Comparison of ENCODE assay signal across 9 cellular contexts in the genomic region with DNA sequence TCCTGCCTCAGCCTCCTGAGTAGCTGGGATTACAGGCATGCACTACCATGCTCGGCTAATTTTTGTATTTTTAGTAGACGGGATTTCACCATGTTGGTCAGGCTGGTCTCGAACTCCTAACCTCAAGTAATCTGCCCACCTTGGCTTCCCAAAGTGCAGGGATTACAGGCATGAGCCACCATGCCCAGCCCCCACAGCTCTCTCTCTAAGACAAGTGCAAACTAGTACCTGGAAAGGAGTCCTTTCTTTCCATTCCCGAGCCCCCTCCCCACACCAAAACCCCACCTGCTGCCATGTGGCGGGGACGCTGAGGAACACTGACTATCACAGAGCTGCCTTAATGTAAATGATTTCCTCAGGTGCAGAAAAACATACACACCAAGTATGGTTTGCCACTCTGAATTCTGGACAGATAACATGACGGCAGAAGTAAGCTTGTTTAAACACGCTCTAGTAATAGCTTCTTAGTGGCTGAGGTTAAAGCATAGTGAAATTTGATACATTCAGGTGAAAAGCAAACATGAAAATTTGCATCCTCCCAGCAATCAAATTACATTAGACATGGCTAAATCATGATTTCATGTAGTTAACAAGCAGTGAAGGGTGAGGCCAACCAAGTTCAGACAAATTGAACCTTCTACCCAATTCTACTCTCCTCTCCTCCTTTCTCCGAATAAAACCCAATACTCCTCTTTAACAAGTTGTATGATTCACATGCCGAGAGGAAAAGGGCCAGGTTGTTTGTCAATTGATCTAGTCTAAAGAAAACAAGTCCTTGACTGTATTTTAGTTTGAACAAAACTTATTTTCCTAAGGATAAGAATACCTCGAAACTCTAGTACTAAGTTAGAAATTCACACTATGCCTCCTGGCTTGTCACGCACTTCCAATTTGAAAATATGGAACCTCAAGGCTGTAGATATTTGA. TPM values are rescaled to one million over a fixed set of nuclear protein-coding genes. Genes with fewer than 3 reads are reported as not detected.
DNase-seq lines count a peak whose midpoint lies in the region; ATAC-seq and TF ChIP-seq lines count a peak whose summit lies in the region.
"Had no signal": no experiment of that assay in that cellular context is flagged by ENCODE, and none has a peak within 500 bp of the region (broad histone marks: within the 10 kb centered on the region; RNA-seq: fewer than 3 reads in every experiment).

No MANE protein-coding gene starts in this region.

- peaks cover 27 to 40% of the 10 kb centered on the region in 2 donors for H3K4me1 ChIP-seq in adrenal gland (replicated peaks in 1 of 2)
- peaks cover 0 to 10% (median 2%) of the 10 kb centered on the region in 4 donors for H3K4me1 ChIP-seq in liver (ENCODE audit: control insufficient read depth in 4 of 4, insufficient read depth in 4 of 4, low read length in 3 of 4)

- H3K27ac ChIP-seq in AG04450 (ENCODE audit: low read depth, low read length) = peak overlapping the region; percentile 96
- peak overlapping the region; percentile 55 to 94 (median 85) for H3K27ac ChIP-seq in adrenal gland
- peak overlapping the region; percentile 72 to 83 for H3K27ac ChIP-seq in liver (ENCODE audit: low read depth in 1 of 2, low read length in 2 of 2)
- no peak overlapping the region for H3K27ac ChIP-seq in CD4-positive, alpha-beta T cell (ENCODE audit: low read depth, low read length)

- no peak for TF ChIP-seq CTCF in AG04450 (IDR thresholded peaks at IDR 0.05; ENCODE audit: low read depth, low read length)
- no peak for TF ChIP-seq CTCF in adrenal gland (IDR thresholded peaks at IDR 0.05)
- no peak for TF ChIP-seq CTCF in liver (IDR thresholded peaks at IDR 0.05; ENCODE audit: low read depth, low read length, missing input control)
- TF ChIP-seq CTCF in CD4-positive, alpha-beta T cell (IDR thresholded peaks at IDR 0.05) = no peak

- H3K27me3 Mint-ChIP-seq in CD4-positive, alpha-beta T cell = no peaks in the 10 kb centered on the region
- H3K27me3 Mint-ChIP-seq in activated T-helper 1 cell treated with anti-CD3 and anti-CD28 coated beads, Interleukin-12 subunit alpha, Interleukin-12 subunit beta, Interleukin-2, Interleukin-4 antibody, amounts not matched to agents 30 ng/mL and 10 ng/mL and 1 ng/mL, durations not matched to agents 14 hours and 24 hours and 36 hours (ENCODE audit: insufficient read depth) = no peaks in the 10 kb centered on the region

- H3K4me1 Mint-ChIP-seq in CD4-positive, alpha-beta T cell (ENCODE audit: low read depth) = no peaks in the 10 kb centered on the region
- H3K4me1 Mint-ChIP-seq in activated T-helper 1 cell treated with anti-CD3 and anti-CD28 coated beads, Interleukin-12 subunit alpha, Interleukin-12 subunit beta, Interleukin-2, Interleukin-4 antibody, amounts not matched to agents 30 ng/mL and 10 ng/mL and 1 ng/mL, durations not matched to agents 14 hours and 24 hours and 36 hours (ENCODE audit: low read depth) = no peaks in the 10 kb centered on the region

- DNase-seq in AG04450 (ENCODE audit: low read depth, low spot score) (no peak), NCI-H1436 (lab: John Stamatoyannopoulos, UW) (peak; percentile 84), adrenal gland (no peak)
- no peak for DNase-seq in activated CD8-positive, alpha-beta memory T cell treated with anti-CD3 and anti-CD28 coated beads, Interleukin-2, amount 50 U/mL, for 48 hours
- DNase-seq in CD4-positive, alpha-beta T cell = no peak
- no peak for DNase-seq in activated CD4-positive, alpha-beta T cell treated with anti-CD3 and anti-CD28 coated beads, Interleukin-2, amount 50 U/mL, for 1 hour
- DNase-seq in activated T-helper 1 cell treated with anti-CD3 and anti-CD28 coated beads, Interleukin-12 subunit alpha, Interleukin-12 subunit beta, Interleukin-2, Interleukin-4 antibody, amounts not matched to agents 30 ng/mL and 10 ng/mL and 1 ng/mL, durations not matched to agents 14 hours and 24 hours and 36 hours (ENCODE audit: low spot score) = no peak
- DNase-seq: head of caudate nucleus had no signal

- CTCF ChIA-PET in AG04450 (lab: Charles Lee) = interaction anchor here (0.6 to 1.3 kb wide), 2 partner anchors 9 to 23 kb away, joined by 3 to 9 read pairs; no protein-coding TSS in a partner anchor
- CTCF ChIA-PET in CD4-positive, alpha-beta T cell (lab: Charles Lee) = no interaction called here

- POLR2A ChIA-PET in AG04450 (lab: Yijun Ruan, JAX) = interaction anchor here (0.7 kb wide), 2 partner anchors 8 to 457 kb away, joined by 3 to 6 read pairs; no protein-coding TSS in a partner anchor
- POLR2A ChIA-PET in CD4-positive, alpha-beta T cell (lab: Charles Lee) = no interaction called here

- H3K4me3 ChIP-seq in AG04450 (ENCODE audit: low read depth, low read length) (no peak overlapping the region), adrenal gland (no peak overlapping the region), liver (ENCODE audit: low read depth in 1 of 3, low read length in 3 of 3) (no peak overlapping the region)

- H3K4me3 Mint-ChIP-seq in CD4-positive, alpha-beta T cell = no peak overlapping the region
- no peak overlapping the region for H3K4me3 Mint-ChIP-seq in activated T-helper 1 cell treated with anti-CD3 and anti-CD28 coated beads, Interleukin-12 subunit alpha, Interleukin-12 subunit beta, Interleukin-2, Interleukin-4 antibody, amounts not matched to agents 30 ng/mL and 10 ng/mL and 1 ng/mL, durations not matched to agents 14 hours and 24 hours and 36 hours

- H3K36me3 Mint-ChIP-seq in CD4-positive, alpha-beta T cell (ENCODE audit: low read depth) = peaks cover 12% of the 10 kb centered on the region
- no peaks in the 10 kb centered on the region for H3K36me3 Mint-ChIP-seq in activated T-helper 1 cell treated with anti-CD3 and anti-CD28 coated beads, Interleukin-12 subunit alpha, Interleukin-12 subunit beta, Interleukin-2, Interleukin-4 antibody, amounts not matched to agents 30 ng/mL and 10 ng/mL and 1 ng/mL, durations not matched to agents 14 hours and 24 hours and 36 hours (ENCODE audit: low read depth)

- H3K9ac ChIP-seq in liver (ENCODE audit: low read depth in 1 of 2, low read length in 2 of 2) = no peak overlapping the region

- intact Hi-C loops in adrenal gland (cut with DNase I) = no loop called here
- intact Hi-C loops in CD4-positive, alpha-beta T cell (cut with DNase I, micrococcal nuclease) = no loop called here
- intact Hi-C loops in activated T-helper 1 cell treated with anti-CD3 and anti-CD28 coated beads, Interleukin-12 subunit alpha, Interleukin-12 subunit beta, Interleukin-2, Interleukin-4 antibody, amounts not matched to agents 30 ng/mL and 10 ng/mL and 1 ng/mL, durations not matched to agents 14 hours and 24 hours and 36 hours (cut with micrococcal nuclease) = no loop called here

- ATAC-seq in CD4-positive, alpha-beta T cell (ENCODE audit: poor library complexity) = no peak

- H3K27me3 ChIP-seq in AG04450 (ENCODE audit: control insufficient read depth, insufficient read depth, low read length) (no peaks in the 10 kb centered on the region), adrenal gland (no peaks in the 10 kb centered on the region), liver (ENCODE audit: control insufficient read depth in 4 of 4, insufficient read depth in 4 of 4, low read length in 3 of 4) (no peaks in the 10 kb centered on the region)
- H3K27me3 ChIP-seq in CD4-positive, alpha-beta T cell (ENCODE audit: control insufficient read depth, insufficient read depth, low read length) = no peaks in the 10 kb centered on the region

- no peak for TF ChIP-seq RAD21 in liver (IDR thresholded peaks at IDR 0.05)

- H3K9me3 Mint-ChIP-seq in CD4-positive, alpha-beta T cell = no peaks in the 10 kb centered on the region
- H3K9me3 Mint-ChIP-seq in activated T-helper 1 cell treated with anti-CD3 and anti-CD28 coated beads, Interleukin-12 subunit alpha, Interleukin-12 subunit beta, Interleukin-2, Interleukin-4 antibody, amounts not matched to agents 30 ng/mL and 10 ng/mL and 1 ng/mL, durations not matched to agents 14 hours and 24 hours and 36 hours = no peaks in the 10 kb centered on the region

- WGBS in adrenal gland, 4 donors = 78 to 80% (median 79%) methylated on average over 12 of the region's 12 CpGs
- 47% methylated on average over 12 of the region's 12 CpGs for WGBS in liver

- H3K36me3 ChIP-seq in adrenal gland (replicated peaks in 1 of 2) (peaks cover 0 to 7% of the 10 kb centered on the region in 2 donors), liver (ENCODE audit: control insufficient read depth in 4 of 4, insufficient read depth in 3 of 4, low read depth in 1 of 4, low read length in 3 of 4) (peaks cover 0 to 11% (median 2%) of the 10 kb centered on the region in 4 donors)

- H3K9me3 ChIP-seq in AG04450 (ENCODE audit: control insufficient read depth, insufficient read depth, low read length) = no peaks in the 10 kb centered on the region
- H3K9me3 ChIP-seq in adrenal gland (replicated peaks in 1 of 3) = no peaks in the 10 kb centered on the region
- no peaks in the 10 kb centered on the region for H3K9me3 ChIP-seq in liver (ENCODE audit: control insufficient read depth in 4 of 4, low read length in 3 of 4)
- H3K9me3 ChIP-seq in CD4-positive, alpha-beta T cell (ENCODE audit: control insufficient read depth, low read length) = no peaks in the 10 kb centered on the region

- no peak overlapping the region for H3K27ac Mint-ChIP-seq in CD4-positive, alpha-beta T cell
- no peak overlapping the region for H3K27ac Mint-ChIP-seq in activated T-helper 1 cell treated with anti-CD3 and anti-CD28 coated beads, Interleukin-12 subunit alpha, Interleukin-12 subunit beta, Interleukin-2, Interleukin-4 antibody, amounts not matched to agents 30 ng/mL and 10 ng/mL and 1 ng/mL, durations not matched to agents 14 hours and 24 hours and 36 hours

- no peak for TF ChIP-seq POLR2A in adrenal gland (IDR thresholded peaks at IDR 0.05)

RNA-seq across cellular contexts. Expression of a gene that starts 19.8 kb away (rescaled TPM):
- polyA plus RNA-seq in AG04450 (2011; rRNA removed) (102 and 105 TPM in 2 replicates), adrenal gland (10 to 100 TPM; 14.4 to 29.8 (median 16.0) TPM), liver (100 to 1,000 TPM in 1 of 2 donors, 10 to 100 TPM in 1; 68.6 to 142 TPM)
- polyA minus RNA-seq in AG04450 (2011; rRNA and poly(A)+ RNA removed) = 47.7 and 49.1 TPM in 2 replicates
- total RNA-seq in adrenal gland (10 to 100 TPM; 16.0 to 71.5 (median 29.0) TPM), liver (100 to 1,000 TPM in 1 of 2 donors, 10 to 100 TPM in 1; 60.7 to 424 TPM)
- 1 to 10 TPM; 3.6 TPM for total RNA-seq in CD4-positive, alpha-beta T cell
- total RNA-seq in activated T-helper 1 cell treated with anti-CD3 and anti-CD28 coated beads, Interleukin-12 subunit alpha, Interleukin-12 subunit beta, Interleukin-2, Interleukin-4 antibody, amounts not matched to agents 30 ng/mL and 10 ng/mL and 1 ng/mL, durations not matched to agents 14 hours and 24 hours and 36 hours = 1.6 and 3.2 TPM in 2 replicates

RNA-seq across cellular contexts. Expression of a gene that starts 44.8 kb away (rescaled TPM):
- polyA plus RNA-seq in AG04450 (2011; rRNA removed) (403 and 479 TPM in 2 replicates), adrenal gland (100 to 1,000 TPM; 274 to 697 (median 537) TPM), liver (100 to 1,000 TPM; 231 to 297 TPM)
- polyA minus RNA-seq in AG04450 (2011; rRNA and poly(A)+ RNA removed) = 107 and 112 TPM in 2 replicates
- total RNA-seq in adrenal gland (100 to 1,000 TPM; 266 to 478 (median 362) TPM), liver (100 to 1,000 TPM; 107 to 131 TPM)
- 10 to 100 TPM; 57.7 to 62.4 TPM for total RNA-seq in CD4-positive, alpha-beta T cell
- total RNA-seq in activated T-helper 1 cell treated with anti-CD3 and anti-CD28 coated beads, Interleukin-12 subunit alpha, Interleukin-12 subunit beta, Interleukin-2, Interleukin-4 antibody, amounts not matched to agents 30 ng/mL and 10 ng/mL and 1 ng/mL, durations not matched to agents 14 hours and 24 hours and 36 hours = 425 and 429 TPM in 2 replicates
